In the genomic region with DNA sequence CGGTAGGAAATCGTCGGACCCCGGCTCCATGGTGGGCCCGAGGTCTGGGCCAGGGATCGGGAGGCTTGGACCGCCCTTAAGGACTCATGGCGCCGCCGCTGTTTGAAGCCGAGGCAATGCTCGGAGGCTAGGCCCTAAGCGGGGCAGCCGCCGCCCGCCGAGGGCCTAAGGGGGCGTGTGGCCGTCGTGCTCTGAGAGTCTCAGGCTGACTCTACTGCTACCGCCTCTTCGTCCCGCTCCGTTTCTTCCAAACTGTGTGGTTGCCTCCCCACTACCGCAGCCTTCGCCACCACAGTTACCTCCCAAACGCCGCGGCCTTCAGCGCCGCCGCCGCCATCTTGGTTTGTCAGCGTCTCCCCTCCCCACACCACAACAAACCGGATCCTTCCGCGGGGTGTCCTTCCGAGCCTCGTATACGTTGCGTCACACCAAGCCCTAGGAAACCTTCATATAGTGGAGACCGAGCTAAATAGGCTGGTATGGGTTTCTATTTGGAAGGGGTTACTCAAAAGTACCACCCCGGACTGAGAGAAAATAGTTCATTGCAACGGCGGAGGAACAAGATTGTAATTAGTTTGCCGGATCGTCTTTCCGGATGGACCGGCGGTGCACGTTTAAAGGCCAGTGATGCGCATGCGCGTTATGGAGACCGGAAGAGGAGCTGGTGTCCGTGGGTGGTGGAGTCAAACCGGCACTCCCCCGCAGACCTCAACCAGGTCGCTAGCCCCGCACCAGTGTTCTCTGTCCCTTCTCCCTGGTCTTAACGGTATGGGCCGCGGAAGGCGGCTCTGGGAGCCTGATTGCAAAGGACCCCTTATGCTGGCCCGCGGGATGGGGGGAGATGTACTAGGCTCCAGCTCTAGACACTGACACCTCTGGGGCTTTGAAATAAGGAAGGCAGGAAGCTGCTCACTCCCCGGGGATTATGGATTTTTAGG, we compare ENCODE assay signal across 1 cellular context.
A peak's percentile ranks its signal among the peaks of the same experiment; 100 is the strongest.
TF ChIP-seq lines count a peak whose summit lies in the region.

A gene (minus strand): TSS at position 348 of the 938 bp plus-strand sequence. CDS start 318 bp downstream, at position 30.

TF ChIP-seq in HEK293, 187 proteins besides CTCF, POLR2A, EP300 and RAD21 (continued from another document):
- TF ChIP-seq ZNF768 (tag by site-specific recombination; IDR thresholded peaks at IDR 0.05) (no peak), ZBTB20 (tag by site-specific recombination; IDR thresholded peaks at IDR 0.05) (peak; percentile 58), ZNF660 (tag by site-specific recombination; IDR thresholded peaks at IDR 0.05) (peak; percentile 96), ZNF629 (tag by site-specific recombination; IDR thresholded peaks at IDR 0.05) (peak; percentile 94), ZNF274 (IDR thresholded peaks at IDR 0.05; ENCODE audit: low read length) (no peak), ZNF274 (tag by site-specific recombination; IDR thresholded peaks at IDR 0.05; ENCODE audit: borderline replicate concordance) (no peak), ZBTB8A (tag by site-specific recombination; IDR thresholded peaks at IDR 0.05) (peak; percentile 81), ZNF10 (tag by site-specific recombination; IDR thresholded peaks at IDR 0.05) (peak; percentile 76; the same call in 1 of the 2 replicates), ZNF133 (tag by site-specific recombination; IDR thresholded peaks at IDR 0.05) (no peak), ZNF239 (tag by site-specific recombination; IDR thresholded peaks at IDR 0.05) (peak; percentile 81), ZNF48 (tag by site-specific recombination; IDR thresholded peaks at IDR 0.05) (no peak), ZNF555 (tag by site-specific recombination; conservative IDR thresholded peaks at IDR 0.05) (no peak), ZNF248 (tag by site-specific recombination; IDR thresholded peaks at IDR 0.05) (no peak), ZFP41 (tag by site-specific recombination; IDR thresholded peaks at IDR 0.05; ENCODE audit: borderline replicate concordance) (0 out of 2 replicates have a peak, but pooled peaks have one; percentile 93), ZNF514 (tag by site-specific recombination; IDR thresholded peaks at IDR 0.05) (no peak)
- TF ChIP-seq, protein P1, sequence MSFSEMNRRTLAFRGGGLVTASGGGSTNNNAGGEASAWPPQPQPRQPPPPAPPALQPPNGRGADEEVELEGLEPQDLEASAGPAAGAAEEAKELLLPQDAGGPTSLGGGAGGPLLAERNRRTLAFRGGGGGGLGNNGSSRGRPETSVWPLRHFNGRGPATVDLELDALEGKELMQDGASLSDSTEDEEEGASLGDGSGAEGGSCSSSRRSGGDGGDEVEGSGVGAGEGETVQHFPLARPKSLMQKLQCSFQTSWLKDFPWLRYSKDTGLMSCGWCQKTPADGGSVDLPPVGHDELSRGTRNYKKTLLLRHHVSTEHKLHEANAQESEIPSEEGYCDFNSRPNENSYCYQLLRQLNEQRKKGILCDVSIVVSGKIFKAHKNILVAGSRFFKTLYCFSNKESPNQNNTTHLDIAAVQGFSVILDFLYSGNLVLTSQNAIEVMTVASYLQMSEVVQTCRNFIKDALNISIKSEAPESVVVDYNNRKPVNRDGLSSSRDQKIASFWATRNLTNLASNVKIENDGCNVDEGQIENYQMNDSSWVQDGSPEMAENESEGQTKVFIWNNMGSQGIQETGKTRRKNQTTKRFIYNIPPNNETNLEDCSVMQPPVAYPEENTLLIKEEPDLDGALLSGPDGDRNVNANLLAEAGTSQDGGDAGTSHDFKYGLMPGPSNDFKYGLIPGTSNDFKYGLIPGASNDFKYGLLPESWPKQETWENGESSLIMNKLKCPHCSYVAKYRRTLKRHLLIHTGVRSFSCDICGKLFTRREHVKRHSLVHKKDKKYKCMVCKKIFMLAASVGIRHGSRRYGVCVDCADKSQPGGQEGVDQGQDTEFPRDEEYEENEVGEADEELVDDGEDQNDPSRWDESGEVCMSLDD (tag by site-specific recombination; IDR thresholded peaks at IDR 0.05), result peak; percentile 86
- TF ChIP-seq, protein P2, sequence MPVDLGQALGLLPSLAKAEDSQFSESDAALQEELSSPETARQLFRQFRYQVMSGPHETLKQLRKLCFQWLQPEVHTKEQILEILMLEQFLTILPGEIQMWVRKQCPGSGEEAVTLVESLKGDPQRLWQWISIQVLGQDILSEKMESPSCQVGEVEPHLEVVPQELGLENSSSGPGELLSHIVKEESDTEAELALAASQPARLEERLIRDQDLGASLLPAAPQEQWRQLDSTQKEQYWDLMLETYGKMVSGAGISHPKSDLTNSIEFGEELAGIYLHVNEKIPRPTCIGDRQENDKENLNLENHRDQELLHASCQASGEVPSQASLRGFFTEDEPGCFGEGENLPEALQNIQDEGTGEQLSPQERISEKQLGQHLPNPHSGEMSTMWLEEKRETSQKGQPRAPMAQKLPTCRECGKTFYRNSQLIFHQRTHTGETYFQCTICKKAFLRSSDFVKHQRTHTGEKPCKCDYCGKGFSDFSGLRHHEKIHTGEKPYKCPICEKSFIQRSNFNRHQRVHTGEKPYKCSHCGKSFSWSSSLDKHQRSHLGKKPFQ (tag by site-specific recombination; IDR thresholded peaks at IDR 0.05), result peak; percentile 64; the same call in 1 of the 2 replicates
- TF ChIP-seq, protein P3, sequence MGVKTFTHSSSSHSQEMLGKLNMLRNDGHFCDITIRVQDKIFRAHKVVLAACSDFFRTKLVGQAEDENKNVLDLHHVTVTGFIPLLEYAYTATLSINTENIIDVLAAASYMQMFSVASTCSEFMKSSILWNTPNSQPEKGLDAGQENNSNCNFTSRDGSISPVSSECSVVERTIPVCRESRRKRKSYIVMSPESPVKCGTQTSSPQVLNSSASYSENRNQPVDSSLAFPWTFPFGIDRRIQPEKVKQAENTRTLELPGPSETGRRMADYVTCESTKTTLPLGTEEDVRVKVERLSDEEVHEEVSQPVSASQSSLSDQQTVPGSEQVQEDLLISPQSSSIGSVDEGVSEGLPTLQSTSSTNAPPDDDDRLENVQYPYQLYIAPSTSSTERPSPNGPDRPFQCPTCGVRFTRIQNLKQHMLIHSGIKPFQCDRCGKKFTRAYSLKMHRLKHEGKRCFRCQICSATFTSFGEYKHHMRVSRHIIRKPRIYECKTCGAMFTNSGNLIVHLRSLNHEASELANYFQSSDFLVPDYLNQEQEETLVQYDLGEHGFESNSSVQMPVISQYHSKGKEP (tag by site-specific recombination; IDR thresholded peaks at IDR 0.05), result no peak
- TF ChIP-seq, protein P4, sequence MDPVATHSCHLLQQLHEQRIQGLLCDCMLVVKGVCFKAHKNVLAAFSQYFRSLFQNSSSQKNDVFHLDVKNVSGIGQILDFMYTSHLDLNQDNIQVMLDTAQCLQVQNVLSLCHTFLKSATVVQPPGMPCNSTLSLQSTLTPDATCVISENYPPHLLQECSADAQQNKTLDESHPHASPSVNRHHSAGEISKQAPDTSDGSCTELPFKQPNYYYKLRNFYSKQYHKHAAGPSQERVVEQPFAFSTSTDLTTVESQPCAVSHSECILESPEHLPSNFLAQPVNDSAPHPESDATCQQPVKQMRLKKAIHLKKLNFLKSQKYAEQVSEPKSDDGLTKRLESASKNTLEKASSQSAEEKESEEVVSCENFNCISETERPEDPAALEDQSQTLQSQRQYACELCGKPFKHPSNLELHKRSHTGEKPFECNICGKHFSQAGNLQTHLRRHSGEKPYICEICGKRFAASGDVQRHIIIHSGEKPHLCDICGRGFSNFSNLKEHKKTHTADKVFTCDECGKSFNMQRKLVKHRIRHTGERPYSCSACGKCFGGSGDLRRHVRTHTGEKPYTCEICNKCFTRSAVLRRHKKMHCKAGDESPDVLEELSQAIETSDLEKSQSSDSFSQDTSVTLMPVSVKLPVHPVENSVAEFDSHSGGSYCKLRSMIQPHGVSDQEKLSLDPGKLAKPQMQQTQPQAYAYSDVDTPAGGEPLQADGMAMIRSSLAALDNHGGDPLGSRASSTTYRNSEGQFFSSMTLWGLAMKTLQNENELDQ (tag by site-specific recombination; IDR thresholded peaks at IDR 0.05; ENCODE audit: low read depth), result no peak
